Comparison of ENCODE assay signal across 8 cellular contexts in genomic region chr7:70736715-70737460, GRCh38.
DNase-seq lines count a peak whose midpoint lies in the region; ATAC-seq, FAIRE-seq and TF ChIP-seq lines count a peak whose summit lies in the region.
"Had no signal": no experiment of that assay in that cellular context is flagged by ENCODE, and none has a peak within 500 bp of the region (broad histone marks: within the 10 kb centered on the region; RNA-seq: fewer than 3 reads in every experiment).

No MANE protein-coding gene starts in this region.

- CTCF ChIA-PET in K562 (lab: Yijun Ruan, JAX; ENCODE audit: low intra/inter-chr PET ratio) = no interaction called here

- H3K36me3 ChIP-seq in K562 (ENCODE audit: control insufficient read depth, insufficient read depth, low read length) (no peaks in the 10 kb centered on the region), kidney (ENCODE audit: control insufficient read depth in 1 of 2, insufficient read depth in 2 of 2, low read length in 2 of 2) (no peaks in the 10 kb centered on the region), tibial nerve (no peaks in the 10 kb centered on the region)

- no peak for TF ChIP-seq RAD21 in K562 (CRISPR knock-in tag; conservative IDR thresholded peaks at IDR 0.05 in 1 of 2, IDR thresholded peaks at IDR 0.05 in 1 of 2)

- ATAC-seq in K562 = no peak

- TF ChIP-seq POLR2A in K562 (conservative IDR thresholded peaks at IDR 0.05) = no peak
- TF ChIP-seq POLR2A in tibial nerve (IDR thresholded peaks at IDR 0.05) = no peak

- H3K4me3 ChIP-seq in K562 (no peak overlapping the region), kidney (ENCODE audit: low read length in 2 of 2) (peak overlapping the region; percentile 38 to 43), tibial nerve (peak overlapping the region in 3 of 4 donors; percentile 13 to 37 (median 14))

- no peaks in the 10 kb centered on the region for H3K79me2 ChIP-seq in K562 (ENCODE audit: control insufficient read depth, insufficient read depth, low read length)

- H4K20me1 ChIP-seq in K562 (replicated peaks; ENCODE audit: control insufficient read depth, insufficient read depth, low read length) = no peaks in the 10 kb centered on the region

- FAIRE-seq in K562 (lab: Jason Lieb, UNC) (no peak), kidney (lab: Jason Lieb, UNC) (no peak)

- intact Hi-C loops in K562 (cut with micrococcal nuclease) = no loop called here
- intact Hi-C loops in kidney (cut with DNase I) = no loop called here

- H3K9me3 ChIP-seq in K562 (replicated peaks; ENCODE audit: control insufficient read depth, insufficient read depth, low read depth, low read length) = no peaks in the 10 kb centered on the region
- no peaks in the 10 kb centered on the region for H3K9me3 ChIP-seq in kidney (ENCODE audit: control insufficient read depth in 1 of 2, low read length in 2 of 2)
- no peaks in the 10 kb centered on the region for H3K9me3 ChIP-seq in tibial nerve

- TF ChIP-seq CTCF in K562 (IDR thresholded peaks at IDR 0.05 in 2 of 3, conservative IDR thresholded peaks at IDR 0.05 in 1 of 3; ENCODE audit: insufficient read depth in 2 of 3, low read depth in 1 of 3, low read length in 3 of 3) (no peak), kidney (IDR thresholded peaks at IDR 0.05; ENCODE audit: borderline replicate concordance, extremely low read depth, insufficient read depth) (no peak), tibial nerve (IDR thresholded peaks at IDR 0.05) (no peak)

- H3K27me3 ChIP-seq in K562 (ENCODE audit: control insufficient read depth in 2 of 2, insufficient read depth in 2 of 2, low read length in 2 of 2) (peaks cover 4 to 6% of the 10 kb centered on the region in 2 experiments; a peak in 2 of 5 replicates), tibial nerve (no peaks in the 10 kb centered on the region)

- H2AFZ ChIP-seq in K562 (ENCODE audit: low read depth, low read length) = no peak overlapping the region

- in situ Hi-C loops in K562 (cut with MboI) = no loop called here

- no TSS peak for BruUV-seq in K562 (replicated peaks; lab: Mats Ljungman, UMichigan)

- DNase-seq in H4 (ENCODE audit: low spot score) = peak; percentile 53
- no peak for DNase-seq in K562 (ENCODE audit: extremely low read depth in 1 of 4, low spot score in 3 of 4)
- DNase-seq in kidney = no peak
- DNase-seq in tibial nerve (ENCODE audit: low spot score in 2 of 2) = peak in 1 of 2 donors; percentile 21
- DNase-seq in stimulated activated CD4-positive, alpha-beta T cell treated with anti-CD3 and anti-CD28 coated beads, Interleukin-2, amount 100 ng/mL, for 48 hours = no peak
- no peak for DNase-seq in activated naive CD4-positive, alpha-beta T cell treated with Interleukin-2 at 50 U/mL for 16 hours
- no peak for DNase-seq in HCEC 1CT
- DNase-seq: dermis blood vessel endothelial cell had no signal

- no peaks in the 10 kb centered on the region for H3K4me1 ChIP-seq in K562 (replicated peaks in 1 of 2; ENCODE audit: control insufficient read depth in 2 of 2, insufficient read depth in 2 of 2, low read length in 2 of 2)
- H3K4me1 ChIP-seq in kidney (ENCODE audit: control insufficient read depth in 1 of 2, insufficient read depth in 1 of 2, low read depth in 1 of 2, low read length in 2 of 2) = peaks cover 4 to 20% of the 10 kb centered on the region in 2 donors
- H3K4me1 ChIP-seq in tibial nerve = peaks cover 0 to 64% (median 20%) of the 10 kb centered on the region in 4 donors

- H3K9me1 ChIP-seq in K562 (ENCODE audit: control insufficient read depth, insufficient read depth, low read length) = no peaks in the 10 kb centered on the region

- 0% methylated on average over 11 of the region's 11 CpGs for WGBS in K562 (ENCODE audit: insufficient coverage, low coverage, missing lambda C conversion rate)
- WGBS in tibial nerve, 2 donors = 19 to 21% methylated on average over 11 of the region's 11 CpGs

- POLR2A ChIA-PET in K562 (lab: Yijun Ruan, JAX) = no interaction called here

- TF ChIP-seq EP300 in K562 (IDR thresholded peaks at IDR 0.05; ENCODE audit: low read length) (no peak), tibial nerve (IDR thresholded peaks at IDR 0.05) (no peak)

- no peak overlapping the region for H3K4me2 ChIP-seq in K562 (ENCODE audit: insufficient read depth, low read length)

- no peak overlapping the region for H3K27ac ChIP-seq in K562 (ENCODE audit: extremely low read depth, low read depth, low read length)
- no peak overlapping the region for H3K27ac ChIP-seq in kidney (ENCODE audit: low read depth in 2 of 2, low read length in 2 of 2)
- peak overlapping the region in 2 of 4 donors; percentile 65 to 66 for H3K27ac ChIP-seq in tibial nerve

- H3K9ac ChIP-seq in K562 (ENCODE audit: insufficient read depth in 1 of 2, low read depth in 2 of 2, low read length in 2 of 2) = no peak overlapping the region
- peak overlapping the region; percentile 17 to 19 for H3K9ac ChIP-seq in kidney (ENCODE audit: low read length in 2 of 2)

TF ChIP-seq in K562, 482 proteins besides CTCF, POLR2A, EP300 and RAD21:
- TF ChIP-seq CEBPB (tag; IDR thresholded peaks at IDR 0.05) (peak; percentile 29; the same call in 1 of the 2 replicates), HSF4 (CRISPR knock-in tag; IDR thresholded peaks at IDR 0.05; ENCODE audit: borderline replicate concordance) (no peak), KHSRP (IDR thresholded peaks at IDR 0.05) (no peak), ZBTB49 (CRISPR knock-in tag; IDR thresholded peaks at IDR 0.05; ENCODE audit: borderline replicate concordance) (no peak), ETS1 (conservative IDR thresholded peaks at IDR 0.05; ENCODE audit: control insufficient read depth, low read depth, low read length) (no peak), MITF (IDR thresholded peaks at IDR 0.05) (no peak), ZNF79 (CRISPR knock-in tag; IDR thresholded peaks at IDR 0.05; ENCODE audit: low read depth) (no peak), ZNF23 (CRISPR knock-in tag; IDR thresholded peaks at IDR 0.05) (no peak)

Comparison
In these comparisons a context has a peak if more than half of its experiments do, and no peak if none do; other contexts are left out.
1. H3K9ac ChIP-seq: peak in kidney (2 of 2); none in K562 (0 of 2).